In genomic region chr10:58473966-58474365, GRCh38 we compare ENCODE assay signal across 2 cellular contexts.
TF ChIP-seq lines count a peak whose summit lies in the region.

No MANE protein-coding gene starts in this region.

TF ChIP-seq in A549, 52 proteins besides CTCF, POLR2A, EP300 and RAD21 (continued from another document):
- TF ChIP-seq ZFP36 (IDR thresholded peaks at IDR 0.05; ENCODE audit: borderline replicate concordance, partially characterized antibody) (no peak), JUNB (IDR thresholded peaks at IDR 0.05) (no peak), E2F6 (IDR thresholded peaks at IDR 0.05; ENCODE audit: borderline replicate concordance, low read depth) (no peak), ZSCAN20 (CRISPR knock-in tag; IDR thresholded peaks at IDR 0.05) (no peak), CHD2 (IDR thresholded peaks at IDR 0.05; ENCODE audit: low read length, partially characterized antibody) (no peak), FOSB (CRISPR knock-in tag; IDR thresholded peaks at IDR 0.05) (no peak), RFX5 (IDR thresholded peaks at IDR 0.05) (no peak)
- TF ChIP-seq, protein P1, sequence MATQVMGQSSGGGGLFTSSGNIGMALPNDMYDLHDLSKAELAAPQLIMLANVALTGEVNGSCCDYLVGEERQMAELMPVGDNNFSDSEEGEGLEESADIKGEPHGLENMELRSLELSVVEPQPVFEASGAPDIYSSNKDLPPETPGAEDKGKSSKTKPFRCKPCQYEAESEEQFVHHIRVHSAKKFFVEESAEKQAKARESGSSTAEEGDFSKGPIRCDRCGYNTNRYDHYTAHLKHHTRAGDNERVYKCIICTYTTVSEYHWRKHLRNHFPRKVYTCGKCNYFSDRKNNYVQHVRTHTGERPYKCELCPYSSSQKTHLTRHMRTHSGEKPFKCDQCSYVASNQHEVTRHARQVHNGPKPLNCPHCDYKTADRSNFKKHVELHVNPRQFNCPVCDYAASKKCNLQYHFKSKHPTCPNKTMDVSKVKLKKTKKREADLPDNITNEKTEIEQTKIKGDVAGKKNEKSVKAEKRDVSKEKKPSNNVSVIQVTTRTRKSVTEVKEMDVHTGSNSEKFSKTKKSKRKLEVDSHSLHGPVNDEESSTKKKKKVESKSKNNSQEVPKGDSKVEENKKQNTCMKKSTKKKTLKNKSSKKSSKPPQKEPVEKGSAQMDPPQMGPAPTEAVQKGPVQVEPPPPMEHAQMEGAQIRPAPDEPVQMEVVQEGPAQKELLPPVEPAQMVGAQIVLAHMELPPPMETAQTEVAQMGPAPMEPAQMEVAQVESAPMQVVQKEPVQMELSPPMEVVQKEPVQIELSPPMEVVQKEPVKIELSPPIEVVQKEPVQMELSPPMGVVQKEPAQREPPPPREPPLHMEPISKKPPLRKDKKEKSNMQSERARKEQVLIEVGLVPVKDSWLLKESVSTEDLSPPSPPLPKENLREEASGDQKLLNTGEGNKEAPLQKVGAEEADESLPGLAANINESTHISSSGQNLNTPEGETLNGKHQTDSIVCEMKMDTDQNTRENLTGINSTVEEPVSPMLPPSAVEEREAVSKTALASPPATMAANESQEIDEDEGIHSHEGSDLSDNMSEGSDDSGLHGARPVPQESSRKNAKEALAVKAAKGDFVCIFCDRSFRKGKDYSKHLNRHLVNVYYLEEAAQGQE (IDR thresholded peaks at IDR 0.05), result no peak

TF ChIP-seq in GM23338, 12 proteins besides CTCF, POLR2A, EP300 and RAD21 (continued from another document):
- TF ChIP-seq, protein P2, sequence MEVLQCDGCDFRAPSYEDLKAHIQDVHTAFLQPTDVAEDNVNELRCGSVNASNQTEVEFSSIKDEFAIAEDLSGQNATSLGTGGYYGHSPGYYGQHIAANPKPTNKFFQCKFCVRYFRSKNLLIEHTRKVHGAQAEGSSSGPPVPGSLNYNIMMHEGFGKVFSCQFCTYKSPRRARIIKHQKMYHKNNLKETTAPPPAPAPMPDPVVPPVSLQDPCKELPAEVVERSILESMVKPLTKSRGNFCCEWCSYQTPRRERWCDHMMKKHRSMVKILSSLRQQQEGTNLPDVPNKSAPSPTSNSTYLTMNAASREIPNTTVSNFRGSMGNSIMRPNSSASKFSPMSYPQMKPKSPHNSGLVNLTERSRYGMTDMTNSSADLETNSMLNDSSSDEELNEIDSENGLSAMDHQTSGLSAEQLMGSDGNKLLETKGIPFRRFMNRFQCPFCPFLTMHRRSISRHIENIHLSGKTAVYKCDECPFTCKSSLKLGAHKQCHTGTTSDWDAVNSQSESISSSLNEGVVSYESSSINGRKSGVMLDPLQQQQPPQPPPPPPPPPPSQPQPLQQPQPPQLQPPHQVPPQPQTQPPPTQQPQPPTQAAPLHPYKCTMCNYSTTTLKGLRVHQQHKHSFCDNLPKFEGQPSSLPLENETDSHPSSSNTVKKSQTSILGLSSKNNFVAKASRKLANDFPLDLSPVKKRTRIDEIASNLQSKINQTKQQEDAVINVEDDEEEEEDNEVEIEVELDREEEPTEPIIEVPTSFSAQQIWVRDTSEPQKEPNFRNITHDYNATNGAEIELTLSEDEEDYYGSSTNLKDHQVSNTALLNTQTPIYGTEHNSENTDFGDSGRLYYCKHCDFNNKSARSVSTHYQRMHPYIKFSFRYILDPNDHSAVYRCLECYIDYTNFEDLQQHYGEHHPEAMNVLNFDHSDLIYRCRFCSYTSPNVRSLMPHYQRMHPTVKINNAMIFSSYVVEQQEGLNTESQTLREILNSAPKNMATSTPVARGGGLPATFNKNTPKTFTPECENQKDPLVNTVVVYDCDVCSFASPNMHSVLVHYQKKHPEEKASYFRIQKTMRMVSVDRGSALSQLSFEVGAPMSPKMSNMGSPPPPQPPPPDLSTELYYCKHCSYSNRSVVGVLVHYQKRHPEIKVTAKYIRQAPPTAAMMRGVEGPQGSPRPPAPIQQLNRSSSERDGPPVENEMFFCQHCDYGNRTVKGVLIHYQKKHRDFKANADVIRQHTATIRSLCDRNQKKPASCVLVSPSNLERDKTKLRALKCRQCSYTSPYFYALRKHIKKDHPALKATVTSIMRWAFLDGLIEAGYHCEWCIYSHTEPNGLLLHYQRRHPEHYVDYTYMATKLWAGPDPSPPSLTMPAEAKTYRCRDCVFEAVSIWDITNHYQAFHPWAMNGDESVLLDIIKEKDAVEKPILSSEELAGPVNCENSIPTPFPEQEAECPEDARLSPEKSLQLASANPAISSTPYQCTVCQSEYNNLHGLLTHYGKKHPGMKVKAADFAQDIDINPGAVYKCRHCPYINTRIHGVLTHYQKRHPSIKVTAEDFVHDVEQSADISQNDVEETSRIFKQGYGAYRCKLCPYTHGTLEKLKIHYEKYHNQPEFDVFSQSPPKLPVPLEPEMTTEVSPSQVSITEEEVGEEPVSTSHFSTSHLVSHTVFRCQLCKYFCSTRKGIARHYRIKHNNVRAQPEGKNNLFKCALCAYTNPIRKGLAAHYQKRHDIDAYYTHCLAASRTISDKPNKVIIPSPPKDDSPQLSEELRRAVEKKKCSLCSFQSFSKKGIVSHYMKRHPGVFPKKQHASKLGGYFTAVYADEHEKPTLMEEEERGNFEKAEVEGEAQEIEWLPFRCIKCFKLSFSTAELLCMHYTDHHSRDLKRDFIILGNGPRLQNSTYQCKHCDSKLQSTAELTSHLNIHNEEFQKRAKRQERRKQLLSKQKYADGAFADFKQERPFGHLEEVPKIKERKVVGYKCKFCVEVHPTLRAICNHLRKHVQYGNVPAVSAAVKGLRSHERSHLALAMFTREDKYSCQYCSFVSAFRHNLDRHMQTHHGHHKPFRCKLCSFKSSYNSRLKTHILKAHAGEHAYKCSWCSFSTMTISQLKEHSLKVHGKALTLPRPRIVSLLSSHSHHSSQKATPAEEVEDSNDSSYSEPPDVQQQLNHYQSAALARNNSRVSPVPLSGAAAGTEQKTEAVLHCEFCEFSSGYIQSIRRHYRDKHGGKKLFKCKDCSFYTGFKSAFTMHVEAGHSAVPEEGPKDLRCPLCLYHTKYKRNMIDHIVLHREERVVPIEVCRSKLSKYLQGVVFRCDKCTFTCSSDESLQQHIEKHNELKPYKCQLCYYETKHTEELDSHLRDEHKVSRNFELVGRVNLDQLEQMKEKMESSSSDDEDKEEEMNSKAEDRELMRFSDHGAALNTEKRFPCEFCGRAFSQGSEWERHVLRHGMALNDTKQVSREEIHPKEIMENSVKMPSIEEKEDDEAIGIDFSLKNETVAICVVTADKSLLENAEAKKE (CRISPR knock-in tag; IDR thresholded peaks at IDR 0.05), result no peak
- TF ChIP-seq NANOG (IDR thresholded peaks at IDR 0.05; ENCODE audit: borderline replicate concordance) (no peak), CREB1 (CRISPR knock-in tag; IDR thresholded peaks at IDR 0.05; ENCODE audit: low read depth) (no peak), ZNF114 (CRISPR knock-in tag; IDR thresholded peaks at IDR 0.05) (no peak), STAT1 (IDR thresholded peaks at IDR 0.05; ENCODE audit: unreplicated experiment) (no peak), EZH2phosphoT487 (IDR thresholded peaks at IDR 0.05; ENCODE audit: unreplicated experiment) (no peak), POLR2AphosphoS5 (IDR thresholded peaks at IDR 0.05; ENCODE audit: low read depth) (no peak), JUNB (IDR thresholded peaks at IDR 0.05; ENCODE audit: unreplicated experiment) (no peak)
- TF ChIP-seq, protein P3, sequence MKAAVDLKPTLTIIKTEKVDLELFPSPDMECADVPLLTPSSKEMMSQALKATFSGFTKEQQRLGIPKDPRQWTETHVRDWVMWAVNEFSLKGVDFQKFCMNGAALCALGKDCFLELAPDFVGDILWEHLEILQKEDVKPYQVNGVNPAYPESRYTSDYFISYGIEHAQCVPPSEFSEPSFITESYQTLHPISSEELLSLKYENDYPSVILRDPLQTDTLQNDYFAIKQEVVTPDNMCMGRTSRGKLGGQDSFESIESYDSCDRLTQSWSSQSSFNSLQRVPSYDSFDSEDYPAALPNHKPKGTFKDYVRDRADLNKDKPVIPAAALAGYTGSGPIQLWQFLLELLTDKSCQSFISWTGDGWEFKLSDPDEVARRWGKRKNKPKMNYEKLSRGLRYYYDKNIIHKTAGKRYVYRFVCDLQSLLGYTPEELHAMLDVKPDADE (IDR thresholded peaks at IDR 0.05), result no peak
